ENCODE assay signal across 24 cellular contexts in genomic region chr11:14251754-14252153, GRCh38.
"Had no signal": no experiment of that assay in that cellular context is flagged by ENCODE, and none has a peak within 500 bp of the region (broad histone marks: within the 10 kb centered on the region; RNA-seq: fewer than 3 reads in every experiment).

No MANE protein-coding gene starts in this region.

- DNase-seq: stimulated activated CD4-positive, alpha-beta T cell treated with anti-CD3 and anti-CD28 coated beads, Interleukin-2, amount 100 ng/mL, for 48 hours; stimulated activated CD4-positive, alpha-beta T cell treated with anti-CD3 and anti-CD28 coated beads, Interleukin-4, amount 100 ng/mL, for 1 hour; stimulated activated CD4-positive, alpha-beta T cell treated with anti-CD3 and anti-CD28 coated beads, Interleukin-4, amount 100 ng/mL, for 24 hours; stimulated activated CD4-positive, alpha-beta T cell treated with anti-CD3 and anti-CD28 coated beads, Interleukin-4, amount 100 ng/mL, for 4 hours; stimulated activated CD8-positive, alpha-beta memory T cell treated with anti-CD3 and anti-CD28 coated beads, Interleukin-4, amount 100 ng/mL, for 48 hours; stimulated activated naive B cell treated with anti-CD40 and anti-IgM and Interleukin-4, amounts not matched to agents 10 μg/mL and 1 μg/mL and 100 μg/mL, for 72 hours; stimulated activated naive CD4-positive, alpha-beta T cell; stimulated activated naive CD4-positive, alpha-beta T cell treated with Interleukin-2 at 50 U/mL for 16 hours; stimulated activated naive CD8-positive, alpha-beta T cell treated with anti-CD3 and anti-CD28 coated beads, Interleukin-15, amount 100 ng/mL, for 72 hours; stimulated activated naive CD8-positive, alpha-beta T cell treated with anti-CD3 and anti-CD28 coated beads, Interleukin-15, Interleukin-2, amounts not matched to agents 100 U/mL and 50 U/mL, for 24 hours; stomach; substantia nigra; testis; thyroid gland; tibial artery; transverse colon; upper lobe of right lung; uterus had no signal

- H3K27ac ChIP-seq: stomach, suprapubic skin, testis, thoracic aorta, thyroid gland, tibial artery, tibial nerve, transverse colon, upper lobe of right lung, uterus, vagina had no signal

- H3K27me3 ChIP-seq: stomach, suprapubic skin, testis, thyroid gland, tibial nerve, transverse colon, uterus, vagina had no signal

- H3K36me3 ChIP-seq: suprapubic skin, thoracic aorta, thyroid gland, tibial artery, tibial nerve, transverse colon, upper lobe of right lung, uterus, vagina had no signal

- H3K4me3 ChIP-seq: stomach, suprapubic skin, testis, thoracic aorta, thyroid gland, tibial artery, tibial nerve, transverse colon, upper lobe of right lung, uterus, vagina had no signal

- ATAC-seq: stimulated activated memory B cell treated with anti-CD40 and anti-IgM and Interleukin-4, amounts not matched to agents 10 μg/mL and 1 μg/mL and 100 μg/mL, for 72 hours; stimulated activated naive B cell treated with anti-CD40 and anti-IgM and Interleukin-4, amounts not matched to agents 10 μg/mL and 1 μg/mL and 100 μg/mL, for 72 hours; stimulated activated naive CD8-positive, alpha-beta T cell treated with anti-CD3 and anti-CD28 coated beads, Interleukin-15, amount 100 ng/mL, for 72 hours; stimulated activated naive CD8-positive, alpha-beta T cell treated with anti-CD3 and anti-CD28 coated beads, Interleukin-15, Interleukin-2, amounts not matched to agents 100 U/mL and 50 U/mL, for 24 hours; upper lobe of right lung had no signal

- H3K9me3 ChIP-seq: stomach, suprapubic skin, testis, thoracic aorta, thyroid gland, tibial artery, tibial nerve, transverse colon, upper lobe of right lung, uterus, vagina had no signal

- H3K4me1 ChIP-seq: tibial artery, transverse colon, uterus had no signal

- FAIRE-seq: urothelium cell line had no signal
